25 cellular contexts compared by ENCODE assay signal in genomic region chr15:44574734-44575133, GRCh38. TPM values are rescaled to one million over a fixed set of nuclear protein-coding genes. Genes with fewer than 3 reads are reported as not detected.
DNase-seq lines count a peak whose midpoint lies in the region; ATAC-seq and TF ChIP-seq lines count a peak whose summit lies in the region.
"Had no signal": no experiment of that assay in that cellular context is flagged by ENCODE, and none has a peak within 500 bp of the region (broad histone marks: within the 10 kb centered on the region; RNA-seq: fewer than 3 reads in every experiment).

No MANE protein-coding gene starts in this region.

- H3K4me3 Mint-ChIP-seq in CD8-positive, alpha-beta T cell: no peak overlapping the region
- no peak overlapping the region for H3K4me3 Mint-ChIP-seq in activated T-helper 17 cell treated with anti-CD3 and anti-CD28 coated beads, Interleukin-2, amount 50 U/mL, for 72 hours
- H3K4me3 Mint-ChIP-seq in naive thymus-derived CD8-positive, alpha-beta T cell: no peak overlapping the region
- H3K4me3 Mint-ChIP-seq in CD14-positive monocyte: no peak overlapping the region
- H3K4me3 Mint-ChIP-seq in stimulated activated naive CD8-positive, alpha-beta T cell treated with anti-CD3 and anti-CD28 coated beads, Interleukin-15, amount 100 ng/mL, for 72 hours: no peak overlapping the region
- H3K4me3 Mint-ChIP-seq: activated CD4-positive, alpha-beta T cell treated with anti-CD3 and anti-CD28 coated beads, Interleukin-2, amount 10 ng/mL, durations not matched to agents 24 days and 14 days had no signal

- peaks cover 16% of the 10 kb centered on the region for H3K36me3 ChIP-seq in CD8-positive, alpha-beta T cell (ENCODE audit: insufficient read depth, low read length)
- H3K36me3 ChIP-seq: prostate gland had no signal

- intact Hi-C loops in CD8-positive, alpha-beta T cell (cut with DNase I, micrococcal nuclease): no loop called here
- intact Hi-C loops in CD14-positive monocyte (cut with micrococcal nuclease): no loop called here

- H3K27ac Mint-ChIP-seq in activated naive CD4-positive, alpha-beta T cell treated with anti-CD3 and anti-CD28 coated beads, Interleukin-2, amount 50 U/mL, for 72 hours: peak overlapping the region; percentile 26 to 89
- peak overlapping the region; percentile 83 for H3K27ac Mint-ChIP-seq in CD8-positive, alpha-beta T cell
- H3K27ac Mint-ChIP-seq in activated T-helper 17 cell treated with anti-CD3 and anti-CD28 coated beads, Interleukin-2, amount 50 U/mL, for 72 hours: peak overlapping the region; percentile 17
- H3K27ac Mint-ChIP-seq in naive thymus-derived CD8-positive, alpha-beta T cell: peak overlapping the region; percentile 37 to 85 (median 76)
- H3K27ac Mint-ChIP-seq in CD14-positive monocyte: peak overlapping the region in 2 of 7 donors; percentile 4 to 38
- peak overlapping the region in 1 of 2 donors; percentile 91 for H3K27ac Mint-ChIP-seq in stimulated activated naive CD8-positive, alpha-beta T cell treated with anti-CD3 and anti-CD28 coated beads, Interleukin-15, amount 100 ng/mL, for 72 hours
- H3K27ac Mint-ChIP-seq: activated CD4-positive, alpha-beta T cell treated with anti-CD3 and anti-CD28 coated beads, Interleukin-2, amount 10 ng/mL, durations not matched to agents 24 days and 14 days had no signal

- POLR2A ChIA-PET in CD8-positive, alpha-beta T cell (lab: Charles Lee): no interaction called here
- POLR2A ChIA-PET in naive thymus-derived CD8-positive, alpha-beta T cell (lab: Charles Lee): interaction anchor here (0.5 kb wide), 1 partner anchor 147 kb away, joined by 3 read pairs; no protein-coding TSS in a partner anchor

- CTCF ChIA-PET in CD8-positive, alpha-beta T cell (lab: Charles Lee): interaction anchor here (0.8 to 1.8 kb wide), 5 partner anchors 15 to 265 kb away, joined by 3 to 5 read pairs (median 3); no protein-coding TSS in a partner anchor

- no peak overlapping the region for H3K4me3 ChIP-seq in CD8-positive, alpha-beta T cell (ENCODE audit: low read depth, low read length)
- H3K4me3 ChIP-seq in foreskin fibroblast (ENCODE audit: low read depth in 1 of 2, low read length in 2 of 2): no peak overlapping the region
- H3K4me3 ChIP-seq: BLaER1 treated with 17β-estradiol and CSF1 and Interleukin-3, amounts not matched to agents 10 nM and 100 nM; breast epithelium; lung; prostate gland; thoracic aorta had no signal

- DNase-seq in activated naive CD4-positive, alpha-beta T cell treated with anti-CD3 and anti-CD28 coated beads, Interleukin-2, amount 50 U/mL, for 72 hours (ENCODE audit: low spot score in 2 of 2): no peak
- DNase-seq in activated naive CD4-positive, alpha-beta T cell treated with Interleukin-2 at 50 U/mL for 16 hours: no peak
- no peak for DNase-seq in CD8-positive, alpha-beta T cell
- no peak for DNase-seq in naive thymus-derived CD8-positive, alpha-beta T cell
- DNase-seq in CD14-positive monocyte (ENCODE audit: low spot score) (no peak), foreskin fibroblast (no peak)
- DNase-seq in stimulated activated naive CD8-positive, alpha-beta T cell treated with anti-CD3 and anti-CD28 coated beads, Interleukin-15, amount 100 ng/mL, for 72 hours: no peak
- DNase-seq: activated CD4-positive, alpha-beta T cell treated with anti-CD3 and anti-CD28 coated beads, Interleukin-2, amount 10 ng/mL, durations not matched to agents 24 days and 14 days; activated CD8-positive, alpha-beta memory T cell treated with anti-CD3 and anti-CD28 coated beads, Interleukin-2, amount 50 U/mL, for 48 hours; activated effector memory CD4-positive, alpha-beta T cell treated with anti-CD3 and anti-CD28 coated beads, Interleukin-2, amount 50 U/mL, for 16 hours; effector CD8-positive, alpha-beta T cell; EL; HCEC 1CT; kidney glomerular epithelial cell; NCI-H1105; NCI-H2029; stimulated activated CD4-positive, alpha-beta T cell treated with anti-CD3 and anti-CD28 coated beads, Interleukin-4, amount 100 ng/mL, for 4 hours; stimulated activated naive CD4-positive, alpha-beta T cell treated with Interleukin-2 at 50 U/mL for 16 hours had no signal

- no peak overlapping the region for H3K27ac ChIP-seq in CD8-positive, alpha-beta T cell (ENCODE audit: low read depth, low read length)
- H3K27ac ChIP-seq: BLaER1 treated with 17β-estradiol and CSF1 and Interleukin-3, amounts not matched to agents 10 nM and 100 nM; breast epithelium; prostate gland; thoracic aorta; VCaP had no signal

- no peaks in the 10 kb centered on the region for H3K36me3 Mint-ChIP-seq in activated naive CD4-positive, alpha-beta T cell treated with anti-CD3 and anti-CD28 coated beads, Interleukin-2, amount 50 U/mL, for 72 hours
- peaks cover 44% of the 10 kb centered on the region for H3K36me3 Mint-ChIP-seq in CD8-positive, alpha-beta T cell
- H3K36me3 Mint-ChIP-seq in activated T-helper 17 cell treated with anti-CD3 and anti-CD28 coated beads, Interleukin-2, amount 50 U/mL, for 72 hours (ENCODE audit: low read depth): peaks cover 71% of the 10 kb centered on the region
- H3K36me3 Mint-ChIP-seq in naive thymus-derived CD8-positive, alpha-beta T cell: peaks cover 0 to 52% (median 3%) of the 10 kb centered on the region in 3 donors
- peaks cover 53 to 84% of the 10 kb centered on the region in 2 donors for H3K36me3 Mint-ChIP-seq in CD14-positive monocyte

- peaks cover 15% of the 10 kb centered on the region for H3K4me1 Mint-ChIP-seq in CD8-positive, alpha-beta T cell (ENCODE audit: low read depth)
- H3K4me1 Mint-ChIP-seq in activated T-helper 17 cell treated with anti-CD3 and anti-CD28 coated beads, Interleukin-2, amount 50 U/mL, for 72 hours: no peaks in the 10 kb centered on the region
- H3K4me1 Mint-ChIP-seq in naive thymus-derived CD8-positive, alpha-beta T cell: peaks cover 6 to 22% (median 8%) of the 10 kb centered on the region in 4 donors
- H3K4me1 Mint-ChIP-seq in CD14-positive monocyte: no peaks in the 10 kb centered on the region
- H3K4me1 Mint-ChIP-seq in stimulated activated naive CD8-positive, alpha-beta T cell treated with anti-CD3 and anti-CD28 coated beads, Interleukin-15, amount 100 ng/mL, for 72 hours: peaks cover 7% of the 10 kb centered on the region

- no peak for ATAC-seq in activated naive CD4-positive, alpha-beta T cell treated with anti-CD3 and anti-CD28 coated beads, Interleukin-2, amount 50 U/mL, for 72 hours
- no peak for ATAC-seq in CD8-positive, alpha-beta T cell
- no peak for ATAC-seq in activated T-helper 17 cell treated with anti-CD3 and anti-CD28 coated beads, Interleukin-2, amount 50 U/mL, for 72 hours (replicated peaks)
- ATAC-seq in naive thymus-derived CD8-positive, alpha-beta T cell: no peak
- ATAC-seq in stimulated activated naive CD8-positive, alpha-beta T cell treated with anti-CD3 and anti-CD28 coated beads, Interleukin-15, amount 100 ng/mL, for 72 hours: no peak

- no peaks in the 10 kb centered on the region for H3K4me1 ChIP-seq in CD8-positive, alpha-beta T cell (ENCODE audit: insufficient read depth, low read length)
- H3K4me1 ChIP-seq: breast epithelium, prostate gland had no signal

- no peaks in the 10 kb centered on the region for H3K9me3 ChIP-seq in CD8-positive, alpha-beta T cell (ENCODE audit: low read length)
- H3K9me3 ChIP-seq: BLaER1 treated with 17β-estradiol and CSF1 and Interleukin-3, amounts not matched to agents 10 nM and 100 nM; breast epithelium; prostate gland; thoracic aorta had no signal

- H3K27me3 Mint-ChIP-seq in CD8-positive, alpha-beta T cell (ENCODE audit: low read depth): no peaks in the 10 kb centered on the region
- H3K27me3 Mint-ChIP-seq in activated T-helper 17 cell treated with anti-CD3 and anti-CD28 coated beads, Interleukin-2, amount 50 U/mL, for 72 hours: no peaks in the 10 kb centered on the region
- no peaks in the 10 kb centered on the region for H3K27me3 Mint-ChIP-seq in naive thymus-derived CD8-positive, alpha-beta T cell
- H3K27me3 Mint-ChIP-seq in CD14-positive monocyte (ENCODE audit: low read depth in 3 of 3): no peaks in the 10 kb centered on the region
- H3K27me3 Mint-ChIP-seq in stimulated activated naive CD8-positive, alpha-beta T cell treated with anti-CD3 and anti-CD28 coated beads, Interleukin-15, amount 100 ng/mL, for 72 hours: no peaks in the 10 kb centered on the region
- H3K27me3 Mint-ChIP-seq: activated CD4-positive, alpha-beta T cell treated with anti-CD3 and anti-CD28 coated beads, Interleukin-2, amount 10 ng/mL, durations not matched to agents 24 days and 14 days had no signal

- no peak for TF ChIP-seq CTCF in CD8-positive, alpha-beta T cell (IDR thresholded peaks at IDR 0.05)
- TF ChIP-seq CTCF in CD14-positive monocyte (IDR thresholded peaks at IDR 0.05) (no peak), foreskin fibroblast (IDR thresholded peaks at IDR 0.05; ENCODE audit: low read depth, low read length) (no peak)

- no peaks in the 10 kb centered on the region for H3K9me3 Mint-ChIP-seq in activated naive CD4-positive, alpha-beta T cell treated with anti-CD3 and anti-CD28 coated beads, Interleukin-2, amount 50 U/mL, for 72 hours
- no peaks in the 10 kb centered on the region for H3K9me3 Mint-ChIP-seq in CD8-positive, alpha-beta T cell
- H3K9me3 Mint-ChIP-seq in activated T-helper 17 cell treated with anti-CD3 and anti-CD28 coated beads, Interleukin-2, amount 50 U/mL, for 72 hours: no peaks in the 10 kb centered on the region
- H3K9me3 Mint-ChIP-seq in naive thymus-derived CD8-positive, alpha-beta T cell: no peaks in the 10 kb centered on the region
- no peaks in the 10 kb centered on the region for H3K9me3 Mint-ChIP-seq in CD14-positive monocyte
- no peaks in the 10 kb centered on the region for H3K9me3 Mint-ChIP-seq in stimulated activated naive CD8-positive, alpha-beta T cell treated with anti-CD3 and anti-CD28 coated beads, Interleukin-15, amount 100 ng/mL, for 72 hours
- H3K9me3 Mint-ChIP-seq: activated CD4-positive, alpha-beta T cell treated with anti-CD3 and anti-CD28 coated beads, Interleukin-2, amount 10 ng/mL, durations not matched to agents 24 days and 14 days had no signal

- H3K27me3 ChIP-seq in CD8-positive, alpha-beta T cell (ENCODE audit: insufficient read depth, low read length): no peaks in the 10 kb centered on the region
- H3K27me3 ChIP-seq: BLaER1 treated with 17β-estradiol and CSF1 and Interleukin-3, amounts not matched to agents 10 nM and 100 nM; breast epithelium had no signal

RNA-seq across cellular contexts. Expression of gene EIF3J, which starts 37.8 kb away (rescaled TPM):
- total RNA-seq in activated naive CD4-positive, alpha-beta T cell treated with anti-CD3 and anti-CD28 coated beads, Interleukin-2, amount 50 U/mL, for 72 hours: 10 to 100 TPM; 74.8 to 78.0 TPM
- 10 to 100 TPM; 63.7 to 68.9 TPM for total RNA-seq in CD8-positive, alpha-beta T cell
- 10 to 100 TPM; 43.5 to 99.1 TPM for total RNA-seq in activated T-helper 17 cell treated with anti-CD3 and anti-CD28 coated beads, Interleukin-2, amount 50 U/mL, for 72 hours
- total RNA-seq in naive thymus-derived CD8-positive, alpha-beta T cell: 10 to 100 TPM; 70.9 to 77.4 TPM
- 10 to 100 TPM; 15.3 to 18.4 (median 16.2) TPM for polyA plus RNA-seq in naive thymus-derived CD8-positive, alpha-beta T cell
- 10 to 100 TPM in 1 of 2 donors, 1 to 10 TPM in 1; 9.7 to 13.5 TPM for polyA plus RNA-seq in CD14-positive monocyte
